Comparison of ENCODE assay signal across 8 cellular contexts in the genomic region with DNA sequence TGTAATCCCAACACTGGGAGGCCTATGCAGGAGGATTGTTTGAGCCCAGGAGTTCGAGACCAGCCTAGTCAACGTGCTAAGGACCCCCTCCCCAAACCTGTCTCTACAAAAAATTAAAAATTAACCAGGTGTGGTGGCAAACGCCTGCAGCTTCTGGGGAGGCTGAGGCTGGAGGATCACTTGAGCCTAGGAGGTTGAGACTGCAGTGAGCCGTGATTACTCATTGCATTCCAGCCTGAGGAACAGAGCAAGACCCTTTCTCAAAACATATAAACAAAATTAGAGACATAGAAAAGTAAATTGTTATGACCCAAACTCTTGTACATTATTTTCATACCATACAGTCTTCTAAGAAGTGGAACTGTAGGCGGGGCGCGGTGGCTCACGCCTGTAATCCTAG. TPM values are rescaled to one million over a fixed set of nuclear protein-coding genes. Genes with fewer than 3 reads are reported as not detected.
DNase-seq lines count a peak whose midpoint lies in the region; ATAC-seq and TF ChIP-seq lines count a peak whose summit lies in the region.

No MANE protein-coding gene starts in this region.

- 65 to 66% methylated on average over 8 of the region's 8 CpGs for WGBS in esophagus squamous epithelium, 2 donors

- intact Hi-C loops in esophagus squamous epithelium (cut with DNase I) = no loop called here

- peaks cover 9% of the 10 kb centered on the region for H3K36me3 ChIP-seq in DND-41 (ENCODE audit: insufficient read depth, low read length)
- peaks cover 0 to 21% (median 0%) of the 10 kb centered on the region in 3 donors for H3K36me3 ChIP-seq in esophagus squamous epithelium

- no peaks in the 10 kb centered on the region for H3K27me3 Mint-ChIP-seq in progenitor cell of endocrine pancreas

- peak overlapping the region; percentile 97 for H3K4me2 ChIP-seq in DND-41 (ENCODE audit: insufficient read depth, low read length)

- peaks cover 85% of the 10 kb centered on the region for H3K79me2 ChIP-seq in DND-41 (ENCODE audit: insufficient read depth, low read length)

- no peak overlapping the region for H2AFZ ChIP-seq in DND-41 (ENCODE audit: low read depth, low read length)

- peaks cover 2% of the 10 kb centered on the region for H3K36me3 Mint-ChIP-seq in progenitor cell of endocrine pancreas (ENCODE audit: insufficient read depth)

- H3K27ac Mint-ChIP-seq in progenitor cell of endocrine pancreas = peak overlapping the region; percentile 99

- H3K4me3 ChIP-seq in DND-41 (ENCODE audit: low read depth in 1 of 2, low read length in 2 of 2) (peak overlapping the region; percentile 91 to 95), esophagus squamous epithelium (peak overlapping the region; percentile 78 to 100 (median 91))

- H3K27me3 ChIP-seq in DND-41 (ENCODE audit: insufficient read depth, low read length, poor library complexity) (no peaks in the 10 kb centered on the region), esophagus squamous epithelium (no peaks in the 10 kb centered on the region)

- DNase-seq in DND-41 (no peak), RKO (ENCODE audit: low spot score) (peak; percentile 57), esophagus squamous epithelium (lab: John Stamatoyannopoulos, UW) (no peak), progenitor cell of endocrine pancreas (ENCODE audit: low spot score, unreplicated experiment) (no peak), NCI-H128 (lab: John Stamatoyannopoulos, UW; ENCODE audit: unreplicated experiment) (no peak), NCI-H1105 treated with DMSO at 0.1 percent for 48 hours (lab: John Stamatoyannopoulos, UW) (no peak), NCI-H2029 treated with DMSO at 0.1 percent for 48 hours (lab: John Stamatoyannopoulos, UW) (no peak)

- H3K9ac ChIP-seq in DND-41 (ENCODE audit: low read depth, low read length) = peak overlapping the region; percentile 91

- H3K9me3 Mint-ChIP-seq in progenitor cell of endocrine pancreas (ENCODE audit: low read depth) = no peaks in the 10 kb centered on the region

- H3K27ac ChIP-seq in DND-41 (ENCODE audit: low read length) (peak overlapping the region; percentile 91), esophagus squamous epithelium (peak overlapping the region; percentile 92 to 98 (median 96))

- TF ChIP-seq CTCF in DND-41 (IDR thresholded peaks at IDR 0.05; ENCODE audit: borderline replicate concordance, extremely low read depth, low read length, poor library complexity, severe bottlenecking) = no peak
- no peak for TF ChIP-seq CTCF in esophagus squamous epithelium (IDR thresholded peaks at IDR 0.05)
- TF ChIP-seq CTCF in progenitor cell of endocrine pancreas (IDR thresholded peaks at IDR 0.05; ENCODE audit: unreplicated experiment) = no peak

- H3K9me3 ChIP-seq in DND-41 (ENCODE audit: insufficient read depth, low read length, severe bottlenecking) (no peaks in the 10 kb centered on the region), esophagus squamous epithelium (no peaks in the 10 kb centered on the region)

- H4K20me1 ChIP-seq in DND-41 (ENCODE audit: insufficient read depth, low read length) = no peaks in the 10 kb centered on the region

- ATAC-seq in DND-41 (ENCODE audit: insufficient read depth, low read depth) (no peak), HG03097 (IDR thresholded peaks at IDR 0.05; ENCODE audit: low FRiP score, unreplicated experiment) (no peak)

- peaks cover 5% of the 10 kb centered on the region for H3K4me1 Mint-ChIP-seq in progenitor cell of endocrine pancreas (ENCODE audit: low read depth)

- H3K4me1 ChIP-seq in DND-41 (ENCODE audit: insufficient read depth, low read length) (peaks cover 28% of the 10 kb centered on the region), esophagus squamous epithelium (peaks cover 25 to 55% (median 29%) of the 10 kb centered on the region in 3 donors)

- no peak for TF ChIP-seq POLR2A in esophagus squamous epithelium (IDR thresholded peaks at IDR 0.05)

- peak overlapping the region; percentile 95 for H3K4me3 Mint-ChIP-seq in progenitor cell of endocrine pancreas (ENCODE audit: low read depth)

RNA-seq across cellular contexts. Expression of a gene that starts 1.1 kb away (rescaled TPM):
- total RNA-seq in esophagus squamous epithelium = 10 to 100 TPM; 18.9 to 27.0 (median 23.2) TPM
- 46.7 and 48.7 TPM in 2 replicates for total RNA-seq in progenitor cell of endocrine pancreas

RNA-seq across cellular contexts. Expression of a gene that starts 11.8 kb away (rescaled TPM):
- 10 to 100 TPM; 19.7 to 47.7 (median 26.2) TPM for total RNA-seq in esophagus squamous epithelium
- 38.9 and 44.1 TPM in 2 replicates for total RNA-seq in progenitor cell of endocrine pancreas
